ENCODE assay signal across 13 cellular contexts in the genomic region with DNA sequence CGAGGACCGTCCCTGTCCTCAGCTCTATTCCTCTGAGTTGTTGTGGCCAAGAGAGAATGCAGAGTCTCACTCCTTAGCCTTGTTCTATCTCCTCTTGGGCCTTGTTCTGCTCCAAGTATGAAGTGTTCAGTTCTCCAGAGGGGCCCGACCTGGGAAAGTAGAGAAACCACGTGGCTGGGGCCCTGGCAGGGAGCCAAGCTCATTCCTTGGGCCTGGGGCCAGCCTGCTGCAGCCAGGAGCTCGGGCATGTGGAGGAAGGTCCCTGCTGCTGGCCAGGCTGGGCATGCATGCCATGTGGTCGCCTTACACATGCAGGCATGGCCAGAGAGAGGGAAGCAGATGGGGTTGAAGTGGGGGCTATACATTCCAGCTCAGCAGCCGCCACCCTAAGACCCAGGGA.
DNase-seq lines count a peak whose midpoint lies in the region; ATAC-seq, FAIRE-seq and TF ChIP-seq lines count a peak whose summit lies in the region.
"Had no signal": no experiment of that assay in that cellular context is flagged by ENCODE, and none has a peak within 500 bp of the region (broad histone marks: within the 10 kb centered on the region; RNA-seq: fewer than 3 reads in every experiment).

No MANE protein-coding gene starts in this region.

- ATAC-seq in pancreas (peak; percentile 80 to 94 (median 92)), GM19035 (IDR thresholded peaks at IDR 0.05; ENCODE audit: unreplicated experiment) (no peak)
- ATAC-seq: activated CD8-positive, alpha-beta T cell treated with anti-CD3 and anti-CD28 coated beads for 36 hours had no signal

- no peak overlapping the region for H3K27ac Mint-ChIP-seq in neural progenitor cell
- H3K27ac Mint-ChIP-seq: activated CD8-positive, alpha-beta T cell treated with anti-CD3 and anti-CD28 coated beads for 36 hours; stimulated activated naive CD8-positive, alpha-beta T cell treated with anti-CD3 and anti-CD28 coated beads, Interleukin-15, Interleukin-2, amounts not matched to agents 100 ng/mL and 50 ng/mL, for 24 hours had no signal

- H3K36me3 ChIP-seq in SK-N-MC (ENCODE audit: insufficient read depth, low read length) (no peaks in the 10 kb centered on the region), pancreas (peaks cover 0 to 4% (median 0%) of the 10 kb centered on the region in 3 donors), neural progenitor cell (no peaks in the 10 kb centered on the region)

- H3K27me3 ChIP-seq in pancreas (no peaks in the 10 kb centered on the region), neural progenitor cell (no peaks in the 10 kb centered on the region)
- H3K27me3 ChIP-seq: BLaER1 treated with 17β-estradiol and CSF1 and Interleukin-3, amounts not matched to agents 10 nM and 100 nM had no signal

- no peak overlapping the region for H3K27ac ChIP-seq in SK-N-MC
- H3K27ac ChIP-seq in pancreas: no peak overlapping the region
- no peak overlapping the region for H3K27ac ChIP-seq in neural progenitor cell
- H3K27ac ChIP-seq: BLaER1 treated with 17β-estradiol and CSF1 and Interleukin-3, amounts not matched to agents 10 nM and 100 nM had no signal

- no peak overlapping the region for H3K4me3 ChIP-seq in SK-N-MC
- no peak overlapping the region for H3K4me3 ChIP-seq in pancreas
- H3K4me3 ChIP-seq in neural progenitor cell: no peak overlapping the region
- H3K4me3 ChIP-seq: BLaER1 treated with 17β-estradiol and CSF1 and Interleukin-3, amounts not matched to agents 10 nM and 100 nM had no signal

- no peaks in the 10 kb centered on the region for H3K36me3 Mint-ChIP-seq in neural progenitor cell

- no peak overlapping the region for H2AFZ ChIP-seq in neural progenitor cell (replicated peaks)

- no peaks in the 10 kb centered on the region for H4K20me1 ChIP-seq in neural progenitor cell (ENCODE audit: low read depth)

- H3K9me3 ChIP-seq in SK-N-MC (ENCODE audit: low read depth, low read length): no peaks in the 10 kb centered on the region
- no peaks in the 10 kb centered on the region for H3K9me3 ChIP-seq in pancreas
- H3K9me3 ChIP-seq in neural progenitor cell (ENCODE audit: low read depth): no peaks in the 10 kb centered on the region
- H3K9me3 ChIP-seq: BLaER1 treated with 17β-estradiol and CSF1 and Interleukin-3, amounts not matched to agents 10 nM and 100 nM had no signal

- FAIRE-seq in pancreas (lab: Jason Lieb, UNC): no peak

- no peak for TF ChIP-seq CTCF in pancreas (IDR thresholded peaks at IDR 0.05)
- TF ChIP-seq CTCF in neural progenitor cell (IDR thresholded peaks at IDR 0.05): no peak

- H3K9ac ChIP-seq in SK-N-MC (ENCODE audit: insufficient read length) (peak overlapping the region; percentile 24), neural progenitor cell (no peak overlapping the region)
- H3K9ac ChIP-seq: BLaER1 treated with 17β-estradiol and CSF1 and Interleukin-3, amounts not matched to agents 10 nM and 100 nM had no signal

- WGBS in pancreas, 2 donors: 38% methylated on average over 7 of the region's 7 CpGs

- peaks cover 4% of the 10 kb centered on the region for H3K27me3 Mint-ChIP-seq in neural progenitor cell (ENCODE audit: insufficient read depth, low read depth)
- H3K27me3 Mint-ChIP-seq: activated CD8-positive, alpha-beta T cell treated with anti-CD3 and anti-CD28 coated beads for 36 hours; stimulated activated naive CD8-positive, alpha-beta T cell treated with anti-CD3 and anti-CD28 coated beads, Interleukin-15, Interleukin-2, amounts not matched to agents 100 ng/mL and 50 ng/mL, for 24 hours had no signal

- H3K4me1 ChIP-seq in pancreas: peaks cover 0 to 5% (median 0%) of the 10 kb centered on the region in 3 donors
- H3K4me1 ChIP-seq in neural progenitor cell: no peaks in the 10 kb centered on the region

- no peak overlapping the region for H3K4me2 ChIP-seq in neural progenitor cell
- H3K4me2 ChIP-seq: BLaER1 treated with 17β-estradiol and CSF1 and Interleukin-3, amounts not matched to agents 10 nM and 100 nM had no signal

- H3K79me2 ChIP-seq in neural progenitor cell (ENCODE audit: low read depth): no peaks in the 10 kb centered on the region

- intact Hi-C loops in pancreas (cut with DNase I): no loop called here

- no peak overlapping the region for H3K4me3 Mint-ChIP-seq in neural progenitor cell
- H3K4me3 Mint-ChIP-seq: activated CD8-positive, alpha-beta T cell treated with anti-CD3 and anti-CD28 coated beads for 36 hours; stimulated activated naive CD8-positive, alpha-beta T cell treated with anti-CD3 and anti-CD28 coated beads, Interleukin-15, Interleukin-2, amounts not matched to agents 100 ng/mL and 50 ng/mL, for 24 hours had no signal

- peaks cover 3% of the 10 kb centered on the region for H3K4me1 Mint-ChIP-seq in neural progenitor cell

- H3F3A ChIP-seq in neural progenitor cell (ENCODE audit: low read depth): no peaks in the 10 kb centered on the region

- DNase-seq in Daoy (ENCODE audit: low read depth) (peak; percentile 39), SK-N-MC (ENCODE audit: low read depth, low spot score) (no peak), glomerular visceral epithelial cell (ENCODE audit: extremely low spot score) (peak; percentile 53), pancreas (peak; percentile 68 to 93 (median 84)), HCEC 1CT (no peak), neural progenitor cell (ENCODE audit: low spot score) (no peak)
- DNase-seq in stimulated activated CD4-positive, alpha-beta T cell treated with anti-CD3 and anti-CD28 coated beads, Interleukin-4, amount 100 ng/mL, for 1 hour: no peak
- DNase-seq: activated CD8-positive, alpha-beta T cell treated with anti-CD3 and anti-CD28 coated beads for 36 hours; mesendoderm; NCI-H2227 treated with DMSO at 0.1 percent for 48 hours had no signal

- no peaks in the 10 kb centered on the region for H3K9me3 Mint-ChIP-seq in neural progenitor cell
- H3K9me3 Mint-ChIP-seq: activated CD8-positive, alpha-beta T cell treated with anti-CD3 and anti-CD28 coated beads for 36 hours; stimulated activated naive CD8-positive, alpha-beta T cell treated with anti-CD3 and anti-CD28 coated beads, Interleukin-15, Interleukin-2, amounts not matched to agents 100 ng/mL and 50 ng/mL, for 24 hours had no signal

Comparison
In these comparisons a context has a peak if more than half of its experiments do, and no peak if none do; other contexts are left out.
1. DNase-seq: peak in Daoy (single experiment), glomerular visceral epithelial cell (single experiment) and pancreas (6 of 6); none in SK-N-MC (single experiment), HCEC 1CT (single experiment), neural progenitor cell (single experiment) and stimulated activated CD4-positive, alpha-beta T cell treated with anti-CD3 and anti-CD28 coated beads, Interleukin-4, amount 100 ng/mL, for 1 hour (single experiment).